In genomic region chr9:79185866-79186265, GRCh38 we compare ENCODE assay signal across 14 cellular contexts.
"Had no signal": no experiment of that assay in that cellular context is flagged by ENCODE, and none has a peak within 500 bp of the region (broad histone marks: within the 10 kb centered on the region; RNA-seq: fewer than 3 reads in every experiment).

No MANE protein-coding gene starts in this region.

- H3K27me3 ChIP-seq: stomach had no signal

- H3K4me3 ChIP-seq: psoas muscle, stomach, thoracic aorta had no signal

- H3K27ac ChIP-seq: psoas muscle, stomach, thoracic aorta had no signal

- DNase-seq: activated CD4-positive, alpha-beta T cell treated with anti-CD3 and anti-CD28 coated beads for 1 hour; activated CD4-positive, alpha-beta T cell treated with anti-CD3 and anti-CD28 coated beads, Interleukin-2, amount 50 U/mL, for 48 hours; activated CD8-positive, alpha-beta memory T cell treated with anti-CD3 and anti-CD28 coated beads, Interleukin-2, amount 10 ng/mL, durations not matched to agents 7 days and 5 days; activated effector memory CD4-positive, alpha-beta T cell treated with Interleukin-2 at 50 U/mL for 16 hours; activated T-cell treated with anti-CD3 and anti-CD28 coated beads, Interleukin-2, amount 50 U/mL, for 24 hours; amygdala; foreskin melanocyte; kidney glomerular epithelial cell; nephron progenitor cell; psoas muscle; stimulated activated CD4-positive, alpha-beta T cell treated with anti-CD3 and anti-CD28 coated beads, Interleukin-15, amount 100 ng/mL, for 24 hours; stimulated activated CD4-positive, alpha-beta T cell treated with anti-CD3 and anti-CD28 coated beads, Interleukin-4, amount 100 ng/mL, for 4 hours; stomach had no signal

- H3K36me3 ChIP-seq: stomach, thoracic aorta had no signal

- H3K9me3 ChIP-seq: psoas muscle, stomach, thoracic aorta had no signal

- ATAC-seq: activated CD8-positive, alpha-beta memory T cell treated with anti-CD3 and anti-CD28 coated beads, Interleukin-2, amount 10 ng/mL, durations not matched to agents 7 days and 5 days; psoas muscle had no signal
